In the genomic region with DNA sequence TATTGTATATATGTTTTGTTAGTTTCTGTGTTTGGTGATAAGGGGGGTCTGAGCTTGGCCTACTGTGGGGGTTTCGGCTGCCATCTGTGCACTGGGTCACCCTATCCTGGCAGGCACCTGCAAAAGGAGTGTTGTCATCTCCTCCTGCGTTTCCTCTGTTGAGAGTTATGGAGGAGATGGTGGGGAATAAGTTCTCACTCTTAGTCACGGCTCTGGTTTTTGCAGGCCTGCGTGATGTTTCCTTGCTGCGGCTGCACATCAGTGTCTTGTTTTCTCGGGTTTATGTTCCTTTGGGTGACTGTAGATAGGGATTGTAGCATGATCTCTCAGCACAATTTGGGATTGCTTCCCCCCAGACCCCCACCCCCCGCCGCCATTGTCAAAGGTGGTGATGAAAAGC, we compare ENCODE assay signal across 1 cellular context.
TF ChIP-seq lines count a peak whose summit lies in the region.

No MANE protein-coding gene starts in this region.

TF ChIP-seq in HepG2, 621 proteins besides CTCF, POLR2A, EP300 and RAD21:
- TF ChIP-seq, protein P1, sequence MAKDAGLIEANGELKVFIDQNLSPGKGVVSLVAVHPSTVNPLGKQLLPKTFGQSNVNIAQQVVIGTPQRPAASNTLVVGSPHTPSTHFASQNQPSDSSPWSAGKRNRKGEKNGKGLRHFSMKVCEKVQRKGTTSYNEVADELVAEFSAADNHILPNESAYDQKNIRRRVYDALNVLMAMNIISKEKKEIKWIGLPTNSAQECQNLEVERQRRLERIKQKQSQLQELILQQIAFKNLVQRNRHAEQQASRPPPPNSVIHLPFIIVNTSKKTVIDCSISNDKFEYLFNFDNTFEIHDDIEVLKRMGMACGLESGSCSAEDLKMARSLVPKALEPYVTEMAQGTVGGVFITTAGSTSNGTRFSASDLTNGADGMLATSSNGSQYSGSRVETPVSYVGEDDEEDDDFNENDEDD (CRISPR knock-in tag; IDR thresholded peaks at IDR 0.05; ENCODE audit: borderline replicate concordance): no peak
- TF ChIP-seq FOXC1 (CRISPR knock-in tag; IDR thresholded peaks at IDR 0.05; ENCODE audit: borderline replicate concordance) (no peak), ZFP36L2 (CRISPR knock-in tag; IDR thresholded peaks at IDR 0.05) (no peak), MAFF (IDR thresholded peaks at IDR 0.05; ENCODE audit: low read depth, low read length) (no peak), ZNF329 (CRISPR knock-in tag; IDR thresholded peaks at IDR 0.05; ENCODE audit: low read depth) (no peak), HOXA5 (CRISPR knock-in tag; IDR thresholded peaks at IDR 0.05) (no peak), SRSF9 (IDR thresholded peaks at IDR 0.05; ENCODE audit: borderline replicate concordance, insufficient read depth, low read depth, low read length, poor library complexity, severe bottlenecking) (no peak), ZMAT3 (CRISPR knock-in tag; conservative IDR thresholded peaks at IDR 0.05) (no peak), ZNF235 (CRISPR knock-in tag; IDR thresholded peaks at IDR 0.05; ENCODE audit: borderline replicate concordance) (no peak), ZIK1 (CRISPR knock-in tag; IDR thresholded peaks at IDR 0.05; ENCODE audit: borderline replicate concordance, low read depth) (no peak), THAP11 (CRISPR knock-in tag; IDR thresholded peaks at IDR 0.05) (no peak), ZNF709 (CRISPR knock-in tag; IDR thresholded peaks at IDR 0.05) (no peak), ZNF570 (CRISPR knock-in tag; IDR thresholded peaks at IDR 0.05; ENCODE audit: borderline replicate concordance) (no peak), SIX4 (CRISPR knock-in tag; IDR thresholded peaks at IDR 0.05) (no peak), MBNL3 (CRISPR knock-in tag; conservative IDR thresholded peaks at IDR 0.05) (no peak), SRSF1 (optimal IDR thresholded peaks at IDR 0.05; ENCODE audit: low read depth, low read length) (no peak)
- TF ChIP-seq, protein P2, sequence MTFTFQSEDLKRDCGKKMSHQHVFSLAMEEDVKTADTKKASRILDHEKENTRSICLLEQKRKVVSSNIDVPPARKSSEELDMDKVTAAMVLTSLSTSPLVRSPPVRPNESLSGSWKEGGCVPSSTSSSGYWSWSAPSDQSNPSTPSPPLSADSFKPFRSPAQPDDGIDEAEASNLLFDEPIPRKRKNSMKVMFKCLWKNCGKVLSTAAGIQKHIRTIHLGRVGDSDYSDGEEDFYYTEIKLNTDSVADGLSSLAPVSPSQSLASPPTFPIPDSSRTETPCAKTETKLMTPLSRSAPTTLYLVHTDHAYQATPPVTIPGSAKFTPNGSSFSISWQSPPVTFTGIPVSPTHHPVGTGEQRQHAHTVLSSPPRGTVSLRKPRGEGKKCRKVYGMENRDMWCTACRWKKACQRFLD (CRISPR knock-in tag; IDR thresholded peaks at IDR 0.05; ENCODE audit: borderline replicate concordance): no peak
- TF ChIP-seq, protein P3, sequence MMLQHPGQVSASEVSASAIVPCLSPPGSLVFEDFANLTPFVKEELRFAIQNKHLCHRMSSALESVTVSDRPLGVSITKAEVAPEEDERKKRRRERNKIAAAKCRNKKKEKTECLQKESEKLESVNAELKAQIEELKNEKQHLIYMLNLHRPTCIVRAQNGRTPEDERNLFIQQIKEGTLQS (CRISPR knock-in tag; IDR thresholded peaks at IDR 0.05): no peak
